40 cellular contexts compared by ENCODE assay signal in genomic region chr11:58676563-58677135, GRCh38. TPM values are rescaled to one million over a fixed set of nuclear protein-coding genes. Genes with fewer than 3 reads are reported as not detected.
"Had no signal": no experiment of that assay in that cellular context is flagged by ENCODE, and none has a peak within 500 bp of the region (broad histone marks: within the 10 kb centered on the region; RNA-seq: fewer than 3 reads in every experiment).

No MANE protein-coding gene starts in this region.

- H3K4me2 ChIP-seq: KMS-11 had no signal

- H3K9me3 ChIP-seq: MG63 had no signal

- H3K36me3 ChIP-seq: MG63 had no signal

- DNase-seq: Karpas-422, Kasumi-1, KG1, MG63, MM.1S, MV-4-11, NCI-H1048, NCI-H1092 treated with DMSO at 0.1 percent for 48 hours, NCI-H1105, NCI-H1105 treated with DMSO at 0.1 percent for 48 hours, NCI-H1417, NCI-H1417 treated with DMSO at 0.1 percent for 48 hours, NCI-H1436, NCI-H1436 treated with DMSO at 0.1 percent for 48 hours, NCI-H146, NCI-H1694, NCI-H1694 treated with DMSO at 0.1 percent for 48 hours, NCI-H187, NCI-H187 treated with DMSO at 0.1 percent for 48 hours, NCI-H1930, NCI-H2029, NCI-H2029 treated with DMSO at 0.1 percent for 48 hours, NCI-H2081, NCI-H2081 treated with DMSO at 0.1 percent for 48 hours, NCI-H2107, NCI-H2171, NCI-H2171 treated with DMSO at 0.1 percent for 48 hours, NCI-H2227 treated with DMSO at 0.1 percent for 48 hours, NCI-H226, NCI-H345, NCI-H446, NCI-H446 treated with DMSO at 0.1 percent for 48 hours, NCI-H510A, NCI-H510A treated with DMSO at 0.1 percent for 48 hours, NCI-H524 had no signal

- H3K27ac ChIP-seq: KMS-11 had no signal

- H3K4me3 ChIP-seq: MG63 had no signal

- H3K9ac ChIP-seq: KMS-11 had no signal

RNA-seq across cellular contexts. Expression of gene GLYAT, which starts 55.1 kb away (rescaled TPM):
- total RNA-seq: LHCN-M2, M059J, MCF 10A, NCI-H460 had no signal
